Comparison of ENCODE assay signal across 2 cellular contexts in genomic region chr5:151890299-151890698, GRCh38.
TF ChIP-seq lines count a peak whose summit lies in the region.

No MANE protein-coding gene starts in this region.

TF ChIP-seq in GM23338, 12 proteins besides CTCF, POLR2A, EP300 and RAD21:
- no peak for TF ChIP-seq ZNF462 (CRISPR knock-in tag; IDR thresholded peaks at IDR 0.05)
- TF ChIP-seq ZNF114 (CRISPR knock-in tag; IDR thresholded peaks at IDR 0.05), result no peak
- TF ChIP-seq NANOG (IDR thresholded peaks at IDR 0.05; ENCODE audit: borderline replicate concordance), result no peak
- TF ChIP-seq EZH2phosphoT487 (IDR thresholded peaks at IDR 0.05; ENCODE audit: unreplicated experiment), result no peak
- TF ChIP-seq REST (IDR thresholded peaks at IDR 0.05; ENCODE audit: unreplicated experiment), result no peak
- no peak for TF ChIP-seq ZNF331 (CRISPR knock-in tag; IDR thresholded peaks at IDR 0.05; ENCODE audit: low read depth)
- no peak for TF ChIP-seq EZH2 (IDR thresholded peaks at IDR 0.05; ENCODE audit: low read depth, unreplicated experiment)
- TF ChIP-seq CREB1 (CRISPR knock-in tag; IDR thresholded peaks at IDR 0.05; ENCODE audit: low read depth), result no peak
- TF ChIP-seq POLR2AphosphoS5 (IDR thresholded peaks at IDR 0.05; ENCODE audit: low read depth), result no peak
- no peak for TF ChIP-seq JUNB (IDR thresholded peaks at IDR 0.05; ENCODE audit: unreplicated experiment)
- no peak for TF ChIP-seq STAT1 (IDR thresholded peaks at IDR 0.05; ENCODE audit: unreplicated experiment)
- TF ChIP-seq ETS1 (IDR thresholded peaks at IDR 0.05), result no peak

TF ChIP-seq in GM12878, 131 proteins besides CTCF, POLR2A, EP300 and RAD21:
- TF ChIP-seq IRF5 (IDR thresholded peaks at IDR 0.05; ENCODE audit: borderline replicate concordance), result no peak
- TF ChIP-seq SMAD1 (IDR thresholded peaks at IDR 0.05; ENCODE audit: low read depth, partially characterized antibody), result no peak
- TF ChIP-seq IKZF1 (conservative IDR thresholded peaks at IDR 0.05), result no peak
- TF ChIP-seq BCL11A (IDR thresholded peaks at IDR 0.05; ENCODE audit: low read depth, low read length), result no peak
- TF ChIP-seq RCOR1 (conservative IDR thresholded peaks at IDR 0.05; ENCODE audit: low read depth, low read length), result no peak
- no peak for TF ChIP-seq RFX5 (IDR thresholded peaks at IDR 0.05; ENCODE audit: low read depth, low read length)
- TF ChIP-seq ZNF217 (IDR thresholded peaks at IDR 0.05), result no peak
- TF ChIP-seq MXI1 (IDR thresholded peaks at IDR 0.05; ENCODE audit: low read depth, low read length), result no peak
- TF ChIP-seq JUND (IDR thresholded peaks at IDR 0.05; ENCODE audit: low read depth, low read length), result no peak
- no peak for TF ChIP-seq ATF2 (IDR thresholded peaks at IDR 0.05; ENCODE audit: low read length)
- TF ChIP-seq MTA3 (IDR thresholded peaks at IDR 0.05; ENCODE audit: borderline replicate concordance, low read length), result no peak
- TF ChIP-seq HDAC2 (IDR thresholded peaks at IDR 0.05), result no peak
- TF ChIP-seq SRF (IDR thresholded peaks at IDR 0.05; ENCODE audit: low read depth in 2 of 2, low read length in 2 of 2), result no peak
- TF ChIP-seq STAT3 (IDR thresholded peaks at IDR 0.05; ENCODE audit: low read depth, low read length), result no peak
- TF ChIP-seq TCF12 (IDR thresholded peaks at IDR 0.05; ENCODE audit: low read depth, low read length), result no peak
- TF ChIP-seq POLR2AphosphoS5 (IDR thresholded peaks at IDR 0.05; ENCODE audit: low read length), result no peak
- TF ChIP-seq PBX3 (IDR thresholded peaks at IDR 0.05; ENCODE audit: insufficient replicate concordance, low read depth, low read length), result no peak
- TF ChIP-seq YBX1 (IDR thresholded peaks at IDR 0.05), result no peak
- no peak for TF ChIP-seq POLR2AphosphoS2 (IDR thresholded peaks at IDR 0.05; ENCODE audit: low read depth, low read length)
